9 cellular contexts compared by ENCODE assay signal in genomic region chr3:122890077-122890484, GRCh38.
A peak's percentile ranks its signal among the peaks of the same experiment; 100 is the strongest.
DNase-seq lines count a peak whose midpoint lies in the region; ATAC-seq, FAIRE-seq and TF ChIP-seq lines count a peak whose summit lies in the region.
"Had no signal": no experiment of that assay in that cellular context is flagged by ENCODE, and none has a peak within 500 bp of the region (broad histone marks: within the 10 kb centered on the region; RNA-seq: fewer than 3 reads in every experiment).

No MANE protein-coding gene starts in this region.

- TF ChIP-seq POLR2A in prostate gland (IDR thresholded peaks at IDR 0.05): no peak

- no peaks in the 10 kb centered on the region for H3K36me3 ChIP-seq in BLaER1
- H3K36me3 ChIP-seq in prostate gland: no peaks in the 10 kb centered on the region
- H3K36me3 ChIP-seq: breast epithelium had no signal

- H3K9ac ChIP-seq in BLaER1: no peak overlapping the region

- no peaks in the 10 kb centered on the region for H3K27me3 ChIP-seq in BLaER1
- no peaks in the 10 kb centered on the region for H3K27me3 ChIP-seq in prostate gland (replicated peaks; ENCODE audit: insufficient read depth)
- H3K27me3 ChIP-seq: breast epithelium had no signal

- peaks cover 44% of the 10 kb centered on the region for H3K4me1 ChIP-seq in BLaER1
- no peaks in the 10 kb centered on the region for H3K4me1 ChIP-seq in prostate gland (replicated peaks)
- H3K4me1 ChIP-seq: breast epithelium had no signal

- no peaks in the 10 kb centered on the region for H3K9me3 ChIP-seq in BLaER1
- H3K9me3 ChIP-seq in prostate gland: no peaks in the 10 kb centered on the region
- H3K9me3 ChIP-seq: breast epithelium had no signal

- no peak for TF ChIP-seq CTCF in prostate gland (IDR thresholded peaks at IDR 0.05)

- no peak for FAIRE-seq in RCC 7860 (lab: Jason Lieb, UNC)

- peak; percentile 59 for DNase-seq in NCI-H226
- peak; percentile 55 for DNase-seq in globus pallidus (ENCODE audit: low spot score)
- peak; percentile 46 for DNase-seq in prostate gland (ENCODE audit: low spot score)
- DNase-seq in RCC 7860 (ENCODE audit: low spot score): no peak
- DNase-seq in NCI-H2029 treated with DMSO at 0.1 percent for 48 hours (lab: John Stamatoyannopoulos, UW): no peak
- DNase-seq in NCI-H1092 (lab: John Stamatoyannopoulos, UW): no peak

- no peaks in the 10 kb centered on the region for H4K20me1 ChIP-seq in BLaER1

- H3K4me3 ChIP-seq in BLaER1: no peak overlapping the region
- H3K4me3 ChIP-seq in prostate gland: no peak overlapping the region
- H3K4me3 ChIP-seq: breast epithelium had no signal

- intact Hi-C loops in prostate gland (cut with DNase I): no loop called here

- peak overlapping the region; percentile 68 for H3K4me2 ChIP-seq in BLaER1

- ATAC-seq in GM19023 (IDR thresholded peaks at IDR 0.05; ENCODE audit: unreplicated experiment): peak; percentile 59

- 2% methylated on average over 4 of the region's 4 CpGs for WGBS in prostate gland

- H3K27ac ChIP-seq in BLaER1 (no peak overlapping the region; the same call in 1 of the 2 replicates), prostate gland (no peak overlapping the region)
- H3K27ac ChIP-seq: breast epithelium had no signal

Comparison
In these comparisons a context has a peak if more than half of its experiments do, and no peak if none do; other contexts are left out.
1. DNase-seq: peak in NCI-H226 (single experiment), globus pallidus (single experiment) and prostate gland (single experiment); none in RCC 7860 (single experiment), NCI-H2029 treated with DMSO at 0.1 percent for 48 hours (single experiment) and NCI-H1092 (single experiment).